Comparison of ENCODE assay signal across 18 cellular contexts in the genomic region with DNA sequence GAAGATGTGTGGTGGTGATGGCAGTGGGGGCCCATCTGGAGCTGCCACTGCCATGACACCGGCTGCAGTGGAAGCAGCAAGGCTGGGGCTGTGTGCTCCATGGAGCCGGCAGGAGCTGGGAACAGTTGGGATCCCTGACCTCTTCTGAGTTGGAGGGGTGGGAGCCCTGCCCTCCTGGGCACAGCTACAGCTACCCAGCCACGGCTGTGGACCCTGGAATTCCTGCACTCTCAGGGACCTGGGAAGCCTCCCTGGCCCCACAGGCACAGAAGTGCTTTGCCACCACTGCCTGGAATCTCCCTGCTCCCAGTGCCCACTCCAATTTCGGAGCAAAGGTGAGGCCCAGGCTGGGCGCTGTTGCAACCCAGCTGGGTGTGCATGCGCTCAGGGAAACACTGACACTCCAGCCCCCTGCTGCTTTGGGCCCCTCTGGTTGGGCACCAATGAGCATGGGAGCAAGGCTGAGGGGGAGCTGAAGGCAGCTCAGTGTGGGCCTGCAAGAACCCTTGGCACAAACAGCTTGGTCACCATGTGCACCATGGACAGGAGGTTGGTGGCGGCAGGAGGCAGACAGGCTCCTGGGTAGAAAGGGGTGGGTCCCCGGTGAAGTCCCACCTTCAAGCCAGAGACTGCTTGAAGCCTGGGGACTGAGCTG.
A peak's percentile ranks its signal among the peaks of the same experiment; 100 is the strongest.
DNase-seq lines count a peak whose midpoint lies in the region; ATAC-seq and TF ChIP-seq lines count a peak whose summit lies in the region.
"Had no signal": no experiment of that assay in that cellular context is flagged by ENCODE, and none has a peak within 500 bp of the region (broad histone marks: within the 10 kb centered on the region; RNA-seq: fewer than 3 reads in every experiment).

No MANE protein-coding gene starts in this region.

- CTCF ChIA-PET in MCF 10A (lab: Yijun Ruan, JAX), result interaction anchor here (0.6 kb wide), 2 partner anchors 516 to 750 kb away, joined by 3 to 5 read pairs; no protein-coding TSS in a partner anchor

- H3K4me3 ChIP-seq in osteoblast (ENCODE audit: insufficient read depth, low read length) (no peak overlapping the region), upper lobe of left lung (no peak overlapping the region), BE2C (ENCODE audit: low read depth, low read length) (no peak overlapping the region)
- H3K4me3 ChIP-seq: GM23338 had no signal

- ATAC-seq in stimulated activated naive CD8-positive, alpha-beta T cell treated with anti-CD3 and anti-CD28 coated beads, Interleukin-15, Interleukin-2, amounts not matched to agents 100 U/mL and 50 U/mL, for 24 hours, result peak; percentile 19
- ATAC-seq in stimulated activated naive CD8-positive, alpha-beta T cell treated with anti-CD3 and anti-CD28 coated beads, Interleukin-15, amount 100 ng/mL, for 72 hours, result no peak
- ATAC-seq in upper lobe of left lung (ENCODE audit: low FRiP score in 2 of 2), result peak; percentile 36 to 53
- ATAC-seq: GM23338 had no signal

- TF ChIP-seq POLR2A in upper lobe of left lung (IDR thresholded peaks at IDR 0.05), result no peak

- H3K27ac ChIP-seq in osteoblast (ENCODE audit: low read depth, low read length) (no peak overlapping the region), upper lobe of left lung (no peak overlapping the region)

- H3K27ac Mint-ChIP-seq in stimulated activated naive CD8-positive, alpha-beta T cell treated with anti-CD3 and anti-CD28 coated beads, Interleukin-15, amount 100 ng/mL, for 72 hours, result no peak overlapping the region
- no peak overlapping the region for H3K27ac Mint-ChIP-seq in MCF 10A (ENCODE audit: low read depth, unreplicated experiment)
- H3K27ac Mint-ChIP-seq: B cell; CD4-positive, CD25-positive, alpha-beta regulatory T cell; CD8-positive, alpha-beta memory T cell; GM23338; H9 had no signal

- no peak for DNase-seq in stimulated activated naive CD8-positive, alpha-beta T cell treated with anti-CD3 and anti-CD28 coated beads, Interleukin-15, Interleukin-2, amounts not matched to agents 100 U/mL and 50 U/mL, for 24 hours
- DNase-seq in stimulated activated naive CD8-positive, alpha-beta T cell treated with anti-CD3 and anti-CD28 coated beads, Interleukin-15, amount 100 ng/mL, for 72 hours, result no peak
- DNase-seq in osteoblast (ENCODE audit: insufficient read length, low spot score, missing footprints) (peak; percentile 14), upper lobe of left lung (peak in 1 of 2 donors; percentile 49), BE2C (no peak), MCF 10A (ENCODE audit: unreplicated experiment) (no peak), NCI-H1436 (lab: John Stamatoyannopoulos, UW) (no peak)
- DNase-seq: C1 segment of cervical spinal cord; CD4-positive, CD25-positive, alpha-beta regulatory T cell; CD8-positive, alpha-beta memory T cell; COR-L47; DMS153; DMS79; GDM1; H9; IMR-90 had no signal

- intact Hi-C loops in MCF 10A (cut with micrococcal nuclease), result no loop called here

- 80 to 94% methylated on average over 2 to 4 of the region's 8 CpGs for WGBS in upper lobe of left lung, 2 donors

- peaks cover 6 to 13% of the 10 kb centered on the region in 2 donors for H3K9me3 Mint-ChIP-seq in stimulated activated naive CD8-positive, alpha-beta T cell treated with anti-CD3 and anti-CD28 coated beads, Interleukin-15, amount 100 ng/mL, for 72 hours
- H3K9me3 Mint-ChIP-seq in MCF 10A (ENCODE audit: unreplicated experiment), result peaks cover 14% of the 10 kb centered on the region

- H3K4me3 Mint-ChIP-seq in stimulated activated naive CD8-positive, alpha-beta T cell treated with anti-CD3 and anti-CD28 coated beads, Interleukin-15, amount 100 ng/mL, for 72 hours, result no peak overlapping the region
- no peak overlapping the region for H3K4me3 Mint-ChIP-seq in MCF 10A (ENCODE audit: unreplicated experiment)
- H3K4me3 Mint-ChIP-seq: B cell; CD4-positive, CD25-positive, alpha-beta regulatory T cell; CD8-positive, alpha-beta memory T cell; GM23338; H9 had no signal

- BruUV-seq in MCF 10A (replicated peaks; lab: Mats Ljungman, UMichigan), result no TSS peak

- H3K27me3 ChIP-seq in osteoblast (ENCODE audit: insufficient read depth, low read length), result no peaks in the 10 kb centered on the region
- no peaks in the 10 kb centered on the region for H3K27me3 ChIP-seq in upper lobe of left lung
- no peaks in the 10 kb centered on the region for H3K27me3 ChIP-seq in BE2C

- no peaks in the 10 kb centered on the region for H3K79me2 ChIP-seq in osteoblast (ENCODE audit: insufficient read depth, low read length)

- no peaks in the 10 kb centered on the region for H3K4me1 Mint-ChIP-seq in stimulated activated naive CD8-positive, alpha-beta T cell treated with anti-CD3 and anti-CD28 coated beads, Interleukin-15, amount 100 ng/mL, for 72 hours
- H3K4me1 Mint-ChIP-seq in MCF 10A (ENCODE audit: insufficient read depth, unreplicated experiment), result peaks cover 4% of the 10 kb centered on the region
- H3K4me1 Mint-ChIP-seq: B cell; CD8-positive, alpha-beta memory T cell had no signal

- no peaks in the 10 kb centered on the region for H4K20me1 ChIP-seq in osteoblast (ENCODE audit: insufficient read depth, low read length)

- H3K27me3 Mint-ChIP-seq in stimulated activated naive CD8-positive, alpha-beta T cell treated with anti-CD3 and anti-CD28 coated beads, Interleukin-15, amount 100 ng/mL, for 72 hours, result no peaks in the 10 kb centered on the region
- no peaks in the 10 kb centered on the region for H3K27me3 Mint-ChIP-seq in MCF 10A (ENCODE audit: insufficient read depth, unreplicated experiment)
- H3K27me3 Mint-ChIP-seq: B cell; CD4-positive, CD25-positive, alpha-beta regulatory T cell; CD8-positive, alpha-beta memory T cell had no signal

- no peak overlapping the region for H2AFZ ChIP-seq in osteoblast (ENCODE audit: low read length)
- H2AFZ ChIP-seq: GM23338 had no signal

- H3K36me3 ChIP-seq in osteoblast (ENCODE audit: insufficient read depth, low read length), result no peaks in the 10 kb centered on the region
- no peaks in the 10 kb centered on the region for H3K36me3 ChIP-seq in upper lobe of left lung
- H3K36me3 ChIP-seq in BE2C, result no peaks in the 10 kb centered on the region

- H3K36me3 Mint-ChIP-seq in MCF 10A (ENCODE audit: insufficient read depth, unreplicated experiment), result no peaks in the 10 kb centered on the region
- H3K36me3 Mint-ChIP-seq: CD4-positive, CD25-positive, alpha-beta regulatory T cell; CD8-positive, alpha-beta memory T cell had no signal

- POLR2A ChIA-PET in MCF 10A (lab: Yijun Ruan, JAX), result interaction anchor here (0.7 kb wide), 1 partner anchor 1175 kb away, joined by 3 read pairs; no protein-coding TSS in a partner anchor

- TF ChIP-seq CTCF in osteoblast (IDR thresholded peaks at IDR 0.05; ENCODE audit: extremely low read depth, low read depth, low read length), result no peak
- TF ChIP-seq CTCF in upper lobe of left lung (IDR thresholded peaks at IDR 0.05), result no peak
- no peak for TF ChIP-seq CTCF in BE2C (IDR thresholded peaks at IDR 0.05; ENCODE audit: low read depth, low read length)
- TF ChIP-seq CTCF in MCF 10A (IDR thresholded peaks at IDR 0.05; ENCODE audit: unreplicated experiment), result no peak

- TF ChIP-seq EP300 in upper lobe of left lung (IDR thresholded peaks at IDR 0.05), result no peak

- H3K4me1 ChIP-seq in osteoblast (ENCODE audit: insufficient read depth, low read length) (no peaks in the 10 kb centered on the region), upper lobe of left lung (no peaks in the 10 kb centered on the region), BE2C (no peaks in the 10 kb centered on the region)

- peaks cover 3% of the 10 kb centered on the region for H3K9me3 ChIP-seq in osteoblast (ENCODE audit: low read depth, low read length)
- H3K9me3 ChIP-seq in upper lobe of left lung, result peaks cover 0 to 7% (median 3%) of the 10 kb centered on the region in 4 donors
- no peaks in the 10 kb centered on the region for H3K9me3 ChIP-seq in BE2C

- no peak overlapping the region for H3K4me2 ChIP-seq in osteoblast (ENCODE audit: insufficient read depth, low read length)
- H3K4me2 ChIP-seq: GM23338 had no signal
